ENCODE assay signal across 1 cellular context in genomic region chr1:63522891-63523728, GRCh38.
TF ChIP-seq lines count a peak whose summit lies in the region.

A gene with protein sequence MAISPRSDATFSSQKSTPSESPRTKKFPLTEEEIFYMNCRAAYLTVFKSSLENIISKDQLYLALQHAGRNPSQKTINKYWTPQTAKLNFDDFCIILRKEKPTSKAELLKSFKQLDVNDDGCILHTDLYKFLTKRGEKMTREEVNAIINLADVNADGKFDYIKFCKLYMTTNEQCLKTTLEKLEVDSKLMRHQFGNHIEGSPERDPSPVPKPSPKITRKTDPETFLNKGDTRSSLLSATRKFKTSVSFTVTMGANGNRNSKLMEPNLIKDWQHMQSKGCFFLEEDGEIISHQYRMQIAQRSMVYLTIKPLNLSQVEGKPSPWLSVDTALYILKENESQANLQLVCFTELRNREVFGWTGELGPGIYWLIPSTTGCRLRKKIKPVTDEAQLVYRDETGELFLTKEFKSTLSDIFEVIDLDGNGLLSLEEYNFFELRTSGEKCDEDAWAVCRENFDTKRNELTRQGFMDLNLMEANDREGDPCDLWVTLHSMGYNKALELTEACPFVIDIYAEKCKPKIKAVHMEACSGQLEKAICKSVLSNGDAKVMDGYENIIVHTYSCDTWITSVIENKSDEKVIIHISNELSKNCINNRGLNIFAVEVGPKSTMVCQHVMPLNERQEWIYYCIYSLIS (plus strand): TSS chr1:63523525. CDS start chr1:63525573, 2,048 bp downstream.
TSS of gene ITGB3BP (minus strand) at chr1:63523225. CDS start at chr1:63523133, 92 bp downstream.

TF ChIP-seq in HepG2, 621 proteins besides CTCF, POLR2A, EP300 and RAD21 (continued from another document and continues in another):
- TF ChIP-seq ARID5B (CRISPR knock-in tag; IDR thresholded peaks at IDR 0.05) (peak; percentile 79; the same call in 1 of the 2 replicates), ZNF703 (CRISPR knock-in tag; IDR thresholded peaks at IDR 0.05; ENCODE audit: borderline replicate concordance) (no peak), U2AF2 (IDR thresholded peaks at IDR 0.05; ENCODE audit: low read depth, low read length) (peak; percentile 69), HOXA5 (CRISPR knock-in tag; IDR thresholded peaks at IDR 0.05) (peak; percentile 77; the same call in 1 of the 2 replicates), SNAPC2 (CRISPR knock-in tag; IDR thresholded peaks at IDR 0.05) (peak; percentile 83; the same call in 1 of the 2 replicates), ZNF678 (CRISPR knock-in tag; IDR thresholded peaks at IDR 0.05) (no peak), ZNF274 (CRISPR knock-in tag; IDR thresholded peaks at IDR 0.05) (peak; percentile 88), ZBTB3 (CRISPR knock-in tag; IDR thresholded peaks at IDR 0.05; ENCODE audit: borderline replicate concordance, low read depth) (0 out of 2 replicates have a peak, but pooled peaks have one; percentile 39), CENPX (CRISPR knock-in tag; IDR thresholded peaks at IDR 0.05) (no peak), SNAI1 (CRISPR knock-in tag; IDR thresholded peaks at IDR 0.05; ENCODE audit: borderline replicate concordance) (no peak), HOXD1 (CRISPR knock-in tag; IDR thresholded peaks at IDR 0.05) (peak; percentile 63; the same call in 1 of the 2 replicates), ESRRA (CRISPR knock-in tag; IDR thresholded peaks at IDR 0.05; ENCODE audit: low read depth) (peak; percentile 29; the same call in 1 of the 2 replicates), ARNTL (CRISPR knock-in tag; IDR thresholded peaks at IDR 0.05) (peak; percentile 31; the same call in 1 of the 2 replicates), CBX2 (IDR thresholded peaks at IDR 0.05; ENCODE audit: low read depth, low read length) (no peak), CBX2 (CRISPR knock-in tag; IDR thresholded peaks at IDR 0.05; ENCODE audit: low read depth) (no peak), POLR2G (IDR thresholded peaks at IDR 0.05; ENCODE audit: low read depth, low read length) (peak; percentile 78), RBM22 (optimal IDR thresholded peaks at IDR 0.05; ENCODE audit: low read length) (peak; percentile 33), ZNF318 (CRISPR knock-in tag; IDR thresholded peaks at IDR 0.05) (no peak; the same call in 1 of the 2 replicates), RFX5 (IDR thresholded peaks at IDR 0.05; ENCODE audit: low read depth, low read length) (peak; percentile 59; the same call in 1 of the 2 replicates), ZNF792 (CRISPR knock-in tag; IDR thresholded peaks at IDR 0.05) (peak; percentile 96), ZNF737 (CRISPR knock-in tag; IDR thresholded peaks at IDR 0.05; ENCODE audit: borderline replicate concordance) (peak; percentile 25; the same call in 1 of the 2 replicates), ZNF12 (CRISPR knock-in tag; IDR thresholded peaks at IDR 0.05) (peak; percentile 88), ZNF160 (CRISPR knock-in tag; IDR thresholded peaks at IDR 0.05) (peak; percentile 91), RBFOX2 (IDR thresholded peaks at IDR 0.05; ENCODE audit: low read depth, low read length) (peak; percentile 63; the same call in 1 of the 2 replicates), FLYWCH1 (CRISPR knock-in tag; IDR thresholded peaks at IDR 0.05) (0 out of 2 replicates have a peak, but pooled peaks have one; percentile 85)
- TF ChIP-seq, protein P1, sequence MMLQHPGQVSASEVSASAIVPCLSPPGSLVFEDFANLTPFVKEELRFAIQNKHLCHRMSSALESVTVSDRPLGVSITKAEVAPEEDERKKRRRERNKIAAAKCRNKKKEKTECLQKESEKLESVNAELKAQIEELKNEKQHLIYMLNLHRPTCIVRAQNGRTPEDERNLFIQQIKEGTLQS (CRISPR knock-in tag; IDR thresholded peaks at IDR 0.05): peak; percentile 77
- TF ChIP-seq, protein P2, sequence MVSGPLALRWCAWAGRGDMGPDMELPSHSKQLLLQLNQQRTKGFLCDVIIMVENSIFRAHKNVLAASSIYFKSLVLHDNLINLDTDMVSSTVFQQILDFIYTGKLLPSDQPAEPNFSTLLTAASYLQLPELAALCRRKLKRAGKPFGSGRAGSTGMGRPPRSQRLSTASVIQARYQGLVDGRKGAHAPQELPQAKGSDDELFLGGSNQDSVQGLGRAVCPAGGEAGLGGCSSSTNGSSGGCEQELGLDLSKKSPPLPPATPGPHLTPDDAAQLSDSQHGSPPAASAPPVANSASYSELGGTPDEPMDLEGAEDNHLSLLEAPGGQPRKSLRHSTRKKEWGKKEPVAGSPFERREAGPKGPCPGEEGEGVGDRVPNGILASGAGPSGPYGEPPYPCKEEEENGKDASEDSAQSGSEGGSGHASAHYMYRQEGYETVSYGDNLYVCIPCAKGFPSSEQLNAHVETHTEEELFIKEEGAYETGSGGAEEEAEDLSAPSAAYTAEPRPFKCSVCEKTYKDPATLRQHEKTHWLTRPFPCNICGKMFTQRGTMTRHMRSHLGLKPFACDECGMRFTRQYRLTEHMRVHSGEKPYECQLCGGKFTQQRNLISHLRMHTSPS (CRISPR knock-in tag; IDR thresholded peaks at IDR 0.05; ENCODE audit: low read depth): no peak
- TF ChIP-seq, protein P3, sequence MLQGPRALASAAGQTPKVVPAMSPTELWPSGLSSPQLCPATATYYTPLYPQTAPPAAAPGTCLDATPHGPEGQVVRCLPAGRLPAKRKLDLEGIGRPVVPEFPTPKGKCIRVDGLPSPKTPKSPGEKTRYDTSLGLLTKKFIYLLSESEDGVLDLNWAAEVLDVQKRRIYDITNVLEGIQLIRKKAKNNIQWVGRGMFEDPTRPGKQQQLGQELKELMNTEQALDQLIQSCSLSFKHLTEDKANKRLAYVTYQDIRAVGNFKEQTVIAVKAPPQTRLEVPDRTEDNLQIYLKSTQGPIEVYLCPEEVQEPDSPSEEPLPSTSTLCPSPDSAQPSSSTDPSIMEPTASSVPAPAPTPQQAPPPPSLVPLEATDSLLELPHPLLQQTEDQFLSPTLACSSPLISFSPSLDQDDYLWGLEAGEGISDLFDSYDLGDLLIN (CRISPR knock-in tag; IDR thresholded peaks at IDR 0.05; ENCODE audit: borderline replicate concordance): peak; percentile 86; the same call in 1 of the 2 replicates
- TF ChIP-seq, protein P4, sequence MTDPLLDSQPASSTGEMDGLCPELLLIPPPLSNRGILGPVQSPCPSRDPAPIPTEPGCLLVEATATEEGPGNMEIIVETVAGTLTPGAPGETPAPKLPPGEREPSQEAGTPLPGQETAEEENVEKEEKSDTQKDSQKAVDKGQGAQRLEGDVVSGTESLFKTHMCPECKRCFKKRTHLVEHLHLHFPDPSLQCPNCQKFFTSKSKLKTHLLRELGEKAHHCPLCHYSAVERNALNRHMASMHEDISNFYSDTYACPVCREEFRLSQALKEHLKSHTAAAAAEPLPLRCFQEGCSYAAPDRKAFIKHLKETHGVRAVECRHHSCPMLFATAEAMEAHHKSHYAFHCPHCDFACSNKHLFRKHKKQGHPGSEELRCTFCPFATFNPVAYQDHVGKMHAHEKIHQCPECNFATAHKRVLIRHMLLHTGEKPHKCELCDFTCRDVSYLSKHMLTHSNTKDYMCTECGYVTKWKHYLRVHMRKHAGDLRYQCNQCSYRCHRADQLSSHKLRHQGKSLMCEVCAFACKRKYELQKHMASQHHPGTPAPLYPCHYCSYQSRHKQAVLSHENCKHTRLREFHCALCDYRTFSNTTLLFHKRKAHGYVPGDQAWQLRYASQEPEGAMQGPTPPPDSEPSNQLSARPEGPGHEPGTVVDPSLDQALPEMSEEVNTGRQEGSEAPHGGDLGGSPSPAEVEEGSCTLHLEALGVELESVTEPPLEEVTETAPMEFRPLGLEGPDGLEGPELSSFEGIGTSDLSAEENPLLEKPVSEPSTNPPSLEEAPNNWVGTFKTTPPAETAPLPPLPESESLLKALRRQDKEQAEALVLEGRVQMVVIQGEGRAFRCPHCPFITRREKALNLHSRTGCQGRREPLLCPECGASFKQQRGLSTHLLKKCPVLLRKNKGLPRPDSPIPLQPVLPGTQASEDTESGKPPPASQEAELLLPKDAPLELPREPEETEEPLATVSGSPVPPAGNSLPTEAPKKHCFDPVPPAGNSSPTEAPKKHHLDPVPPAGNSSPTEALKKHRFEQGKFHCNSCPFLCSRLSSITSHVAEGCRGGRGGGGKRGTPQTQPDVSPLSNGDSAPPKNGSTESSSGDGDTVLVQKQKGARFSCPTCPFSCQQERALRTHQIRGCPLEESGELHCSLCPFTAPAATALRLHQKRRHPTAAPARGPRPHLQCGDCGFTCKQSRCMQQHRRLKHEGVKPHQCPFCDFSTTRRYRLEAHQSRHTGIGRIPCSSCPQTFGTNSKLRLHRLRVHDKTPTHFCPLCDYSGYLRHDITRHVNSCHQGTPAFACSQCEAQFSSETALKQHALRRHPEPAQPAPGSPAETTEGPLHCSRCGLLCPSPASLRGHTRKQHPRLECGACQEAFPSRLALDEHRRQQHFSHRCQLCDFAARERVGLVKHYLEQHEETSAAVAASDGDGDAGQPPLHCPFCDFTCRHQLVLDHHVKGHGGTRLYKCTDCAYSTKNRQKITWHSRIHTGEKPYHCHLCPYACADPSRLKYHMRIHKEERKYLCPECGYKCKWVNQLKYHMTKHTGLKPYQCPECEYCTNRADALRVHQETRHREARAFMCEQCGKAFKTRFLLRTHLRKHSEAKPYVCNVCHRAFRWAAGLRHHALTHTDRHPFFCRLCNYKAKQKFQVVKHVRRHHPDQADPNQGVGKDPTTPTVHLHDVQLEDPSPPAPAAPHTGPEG (CRISPR knock-in tag; IDR thresholded peaks at IDR 0.05): peak; percentile 73; the same call in 1 of the 2 replicates
